In the genomic region with DNA sequence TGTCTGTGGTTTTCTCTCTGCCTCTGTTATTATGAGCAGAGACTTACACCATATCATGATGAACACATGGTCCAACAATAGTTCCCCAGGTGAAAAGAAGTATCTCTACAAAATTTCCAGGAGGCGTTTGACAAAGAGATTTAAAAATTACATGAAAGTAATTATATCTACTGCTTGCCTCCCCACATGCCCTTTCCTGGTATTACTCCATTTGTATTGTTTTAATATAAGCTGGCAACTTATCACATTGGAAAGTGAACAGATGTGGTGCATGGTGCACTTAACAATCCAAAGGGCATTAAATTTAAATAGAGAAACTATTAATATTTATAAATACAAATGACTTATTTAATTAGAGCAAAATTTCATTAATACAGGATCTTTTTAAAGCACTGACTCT, we compare ENCODE assay signal across 29 cellular contexts.
"Had no signal": no experiment of that assay in that cellular context is flagged by ENCODE, and none has a peak within 500 bp of the region (broad histone marks: within the 10 kb centered on the region; RNA-seq: fewer than 3 reads in every experiment).

No MANE protein-coding gene starts in this region.

- H3K27me3 Mint-ChIP-seq: naive thymus-derived CD4-positive, alpha-beta T cell; natural killer cell treated with Interleukin-12 subunit alpha and Interleukin-12 subunit beta and Interleukin-15 and Interleukin-18, amount 100 ng/mL, for 72 hours; progenitor cell of endocrine pancreas; stimulated activated memory B cell treated with anti-CD40 and anti-IgM and Interleukin-4, amounts not matched to agents 10 μg/mL and 1 μg/mL and 100 μg/mL, for 72 hours; stimulated activated naive CD8-positive, alpha-beta T cell treated with anti-CD3 and anti-CD28 coated beads, Interleukin-15, amount 100 ng/mL, for 72 hours; type B pancreatic cell had no signal

- ATAC-seq: naive thymus-derived CD4-positive, alpha-beta T cell; natural killer cell treated with Interleukin-12 subunit alpha and Interleukin-12 subunit beta and Interleukin-15 and Interleukin-18, amount 100 ng/mL, for 72 hours; psoas muscle; right cardiac atrium; right lobe of liver; stimulated activated memory B cell treated with anti-CD40 and anti-IgM and Interleukin-4, amounts not matched to agents 10 μg/mL and 1 μg/mL and 100 μg/mL, for 72 hours; stimulated activated naive CD8-positive, alpha-beta T cell treated with anti-CD3 and anti-CD28 coated beads, Interleukin-15, amount 100 ng/mL, for 72 hours; stimulated activated naive CD8-positive, alpha-beta T cell treated with anti-CD3 and anti-CD28 coated beads, Interleukin-15, Interleukin-2, amounts not matched to agents 100 U/mL and 50 U/mL, for 24 hours; upper lobe of right lung had no signal

- H3K9me3 Mint-ChIP-seq: natural killer cell treated with Interleukin-12 subunit alpha and Interleukin-12 subunit beta and Interleukin-15 and Interleukin-18, amount 100 ng/mL, for 72 hours; stimulated activated memory B cell treated with anti-CD40 and anti-IgM and Interleukin-4, amounts not matched to agents 10 μg/mL and 1 μg/mL and 100 μg/mL, for 72 hours; stimulated activated naive CD8-positive, alpha-beta T cell treated with anti-CD3 and anti-CD28 coated beads, Interleukin-15, amount 100 ng/mL, for 72 hours; type B pancreatic cell had no signal

- H3K27ac Mint-ChIP-seq: naive thymus-derived CD4-positive, alpha-beta T cell; natural killer cell treated with Interleukin-12 subunit alpha and Interleukin-12 subunit beta and Interleukin-15 and Interleukin-18, amount 100 ng/mL, for 72 hours; nephron progenitor cell; progenitor cell of endocrine pancreas; stimulated activated memory B cell treated with anti-CD40 and anti-IgM and Interleukin-4, amounts not matched to agents 10 μg/mL and 1 μg/mL and 100 μg/mL, for 72 hours; stimulated activated naive CD8-positive, alpha-beta T cell treated with anti-CD3 and anti-CD28 coated beads, Interleukin-15, amount 100 ng/mL, for 72 hours; type B pancreatic cell had no signal

- DNase-seq: naive thymus-derived CD4-positive, alpha-beta T cell; nephron progenitor cell; occipital lobe; ovary; posterior cingulate gyrus; psoas muscle; right cardiac atrium; right lobe of liver; sigmoid colon; small intestine; stimulated activated CD4-positive, alpha-beta T cell treated with anti-CD3 and anti-CD28 coated beads, Interleukin-15, amount 100 ng/mL, for 24 hours; stimulated activated CD4-positive, alpha-beta T cell treated with anti-CD3 and anti-CD28 coated beads, Interleukin-2, amount 100 ng/mL, for 24 hours; stimulated activated CD4-positive, alpha-beta T cell treated with anti-CD3 and anti-CD28 coated beads, Interleukin-2, amount 100 ng/mL, for 48 hours; stimulated activated CD4-positive, alpha-beta T cell treated with anti-CD3 and anti-CD28 coated beads, Interleukin-4, amount 100 ng/mL, for 4 hours; stimulated activated CD8-positive, alpha-beta memory T cell treated with anti-CD3 and anti-CD28 coated beads, Interleukin-4, amount 100 ng/mL, for 48 hours; stimulated activated naive CD4-positive, alpha-beta T cell; stimulated activated naive CD8-positive, alpha-beta T cell treated with anti-CD3 and anti-CD28 coated beads, Interleukin-15, amount 100 ng/mL, for 72 hours; stimulated activated naive CD8-positive, alpha-beta T cell treated with anti-CD3 and anti-CD28 coated beads, Interleukin-15, Interleukin-2, amounts not matched to agents 100 U/mL and 50 U/mL, for 24 hours; substantia nigra; testis; tibial artery; transverse colon; upper lobe of right lung; uterus had no signal

- H3K4me3 Mint-ChIP-seq: naive thymus-derived CD4-positive, alpha-beta T cell; natural killer cell treated with Interleukin-12 subunit alpha and Interleukin-12 subunit beta and Interleukin-15 and Interleukin-18, amount 100 ng/mL, for 72 hours; nephron progenitor cell; neural crest cell; stimulated activated memory B cell treated with anti-CD40 and anti-IgM and Interleukin-4, amounts not matched to agents 10 μg/mL and 1 μg/mL and 100 μg/mL, for 72 hours; stimulated activated naive CD8-positive, alpha-beta T cell treated with anti-CD3 and anti-CD28 coated beads, Interleukin-15, amount 100 ng/mL, for 72 hours; type B pancreatic cell had no signal

- H3K36me3 Mint-ChIP-seq: naive thymus-derived CD4-positive, alpha-beta T cell; natural killer cell treated with Interleukin-12 subunit alpha and Interleukin-12 subunit beta and Interleukin-15 and Interleukin-18, amount 100 ng/mL, for 72 hours; stimulated activated memory B cell treated with anti-CD40 and anti-IgM and Interleukin-4, amounts not matched to agents 10 μg/mL and 1 μg/mL and 100 μg/mL, for 72 hours; type B pancreatic cell had no signal

- H3K4me1 Mint-ChIP-seq: naive thymus-derived CD4-positive, alpha-beta T cell; nephron progenitor cell; neural crest cell; stimulated activated memory B cell treated with anti-CD40 and anti-IgM and Interleukin-4, amounts not matched to agents 10 μg/mL and 1 μg/mL and 100 μg/mL, for 72 hours; stimulated activated naive CD8-positive, alpha-beta T cell treated with anti-CD3 and anti-CD28 coated beads, Interleukin-15, amount 100 ng/mL, for 72 hours had no signal
